14 cellular contexts compared by ENCODE assay signal in the genomic region with DNA sequence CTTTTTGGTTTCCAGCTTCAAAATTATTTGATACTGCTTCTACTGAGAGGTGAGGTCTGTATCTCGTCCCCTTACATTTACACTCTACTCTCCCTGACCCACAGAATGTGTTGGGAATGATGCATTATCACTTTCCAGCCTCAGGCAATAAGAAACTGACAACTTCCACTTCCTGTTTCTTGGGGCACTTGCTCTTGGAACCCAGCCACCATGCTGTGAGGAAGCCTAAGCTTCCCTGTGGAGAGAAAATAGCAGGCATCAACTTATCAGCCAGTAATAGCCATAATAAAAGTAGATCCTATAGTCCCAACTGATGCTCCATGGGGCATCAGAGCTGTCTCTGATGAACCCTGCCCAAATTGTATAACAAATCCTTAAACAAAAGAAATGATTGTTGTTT. TPM values are rescaled to one million over a fixed set of nuclear protein-coding genes. Genes with fewer than 3 reads are reported as not detected.
DNase-seq lines count a peak whose midpoint lies in the region; ATAC-seq and TF ChIP-seq lines count a peak whose summit lies in the region.
"Had no signal": no experiment of that assay in that cellular context is flagged by ENCODE, and none has a peak within 500 bp of the region (broad histone marks: within the 10 kb centered on the region; RNA-seq: fewer than 3 reads in every experiment).

No MANE protein-coding gene starts in this region.

- H3K27ac ChIP-seq in HEK293 (ENCODE audit: extremely low read depth, low read depth, low read length): no peak overlapping the region
- H3K27ac ChIP-seq: coronary artery had no signal

- H3K4me1 ChIP-seq in HEK293 (ENCODE audit: control insufficient read depth, insufficient read depth, low read length): no peaks in the 10 kb centered on the region

- CTCF ChIA-PET in HEK293 (lab: Yijun Ruan, JAX): no interaction called here

- POLR2A ChIA-PET in HEK293 (lab: Yijun Ruan, JAX): no interaction called here

- ATAC-seq in omental fat pad (ENCODE audit: low FRiP score) (no peak), GM19467 (IDR thresholded peaks at IDR 0.05; ENCODE audit: unreplicated experiment) (no peak)
- ATAC-seq: activated naive CD8-positive, alpha-beta T cell treated with anti-CD3 and anti-CD28 coated beads, Interleukin-2, amount 50 U/mL, for 24 hours had no signal

- DNase-seq in EL (peak; percentile 81), OCI-M1 (lab: John Stamatoyannopoulos, UW) (peak; percentile 58), foreskin melanocyte (peak; percentile 29), omental fat pad (ENCODE audit: low spot score) (no peak), cortex of kidney (lab: John Stamatoyannopoulos, UW) (no peak), occipital lobe (lab: John Stamatoyannopoulos, UW) (no peak)
- DNase-seq: activated naive CD8-positive, alpha-beta T cell treated with anti-CD3 and anti-CD28 coated beads, Interleukin-2, amount 50 U/mL, for 24 hours; GDM1; immature natural killer cell; NCI-H2107; stomach had no signal

- H3K36me3 ChIP-seq in HEK293 (ENCODE audit: control insufficient read depth in 2 of 2, insufficient read depth in 1 of 2, low read length in 2 of 2): peaks cover 0 to 4% of the 10 kb centered on the region in 2 experiments; a peak in 1 of 3 replicates

- no peak overlapping the region for H3K4me3 ChIP-seq in HEK293 (ENCODE audit: low read depth, low read length)
- H3K4me3 ChIP-seq: coronary artery, stomach had no signal

- TF ChIP-seq CTCF in HEK293 (tag by site-specific recombination; IDR thresholded peaks at IDR 0.05): no peak
- TF ChIP-seq CTCF in omental fat pad (IDR thresholded peaks at IDR 0.05): no peak

- H3K9me3 ChIP-seq in HEK293 (ENCODE audit: control insufficient read depth, insufficient read depth, low read depth, low read length): no peaks in the 10 kb centered on the region

TF ChIP-seq in HEK293, 187 proteins besides CTCF, POLR2A, EP300 and RAD21:
- TF ChIP-seq ZIC2 (tag by site-specific recombination; IDR thresholded peaks at IDR 0.05): peak; percentile 48; the same call in 1 of the 2 replicates
- peak; percentile 80; the same call in 1 of the 2 replicates for TF ChIP-seq TRIM28 (IDR thresholded peaks at IDR 0.05; ENCODE audit: borderline replicate concordance, low read length)
- TF ChIP-seq SETDB1 (IDR thresholded peaks at IDR 0.05; ENCODE audit: insufficient read length, low read length): peak; percentile 52
- TF ChIP-seq ZNF37A (tag by site-specific recombination; IDR thresholded peaks at IDR 0.05): no peak
- TF ChIP-seq PRDM4 (tag by site-specific recombination; IDR thresholded peaks at IDR 0.05): peak; percentile 14; the same call in 1 of the 2 replicates
TF ChIP-seq in HEK293: peak in this region for 4.

RNA-seq across cellular contexts. Expression of gene RELL1, which starts 32.6 kb away (rescaled TPM):
- total RNA-seq in omental fat pad (100 to 1,000 TPM in 1 of 4 donors, 10 to 100 TPM in 3; 65.4 to 158 (median 82.5) TPM), occipital lobe (40.6 TPM)

Comparison
In these comparisons a context has a peak if more than half of its experiments do, and no peak if none do; other contexts are left out.
1. DNase-seq: peak in EL (single experiment), OCI-M1 (single experiment) and foreskin melanocyte (single experiment); none in omental fat pad (single experiment), cortex of kidney (single experiment) and occipital lobe (single experiment).